8 cellular contexts compared by ENCODE assay signal in the genomic region with DNA sequence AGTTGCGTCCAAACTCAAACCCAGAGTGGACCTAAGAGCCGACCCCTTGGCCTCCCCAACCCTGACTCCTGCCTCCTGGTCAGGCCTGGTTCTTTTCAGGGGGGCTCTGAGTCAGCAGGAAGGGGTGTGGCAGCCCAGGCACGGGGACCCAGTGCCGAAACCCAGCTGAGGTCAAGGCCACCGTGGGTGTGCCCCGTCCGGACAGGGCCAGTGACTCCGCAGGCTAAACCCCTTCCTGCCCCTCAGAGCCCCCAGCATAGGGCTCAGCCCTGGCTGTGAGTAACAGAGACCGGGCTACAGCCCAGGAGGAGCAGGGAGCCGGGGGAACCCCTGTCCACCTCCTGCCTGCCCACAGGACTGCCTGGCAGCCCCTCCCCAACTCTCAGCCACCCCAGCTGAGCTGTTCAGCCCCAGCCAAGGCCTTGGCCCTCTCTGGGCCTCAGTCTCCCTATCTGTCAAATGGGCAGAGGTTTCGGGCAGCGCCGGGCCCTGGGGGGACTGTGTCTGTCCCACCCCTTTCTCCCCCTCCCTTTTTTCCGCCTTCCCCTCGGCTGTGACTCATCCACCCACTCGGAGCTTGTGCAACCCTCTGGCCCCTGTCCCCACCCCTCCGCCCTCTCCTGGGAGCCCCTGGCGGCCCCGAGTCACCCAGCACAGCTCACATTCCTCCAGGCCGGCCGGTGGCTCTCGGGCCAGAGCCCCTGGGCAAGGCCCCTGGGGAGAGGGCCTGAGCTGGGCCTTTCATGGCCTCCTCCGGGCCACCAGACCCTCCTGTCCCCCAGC. TPM values are rescaled to one million over a fixed set of nuclear protein-coding genes. Genes with fewer than 3 reads are reported as not detected.
DNase-seq lines count a peak whose midpoint lies in the region; ATAC-seq and TF ChIP-seq lines count a peak whose summit lies in the region.

No MANE protein-coding gene starts in this region.

- no peaks in the 10 kb centered on the region for H3K9me3 ChIP-seq in HUES48 (ENCODE audit: control insufficient read depth, insufficient read depth, low read length)

- peak overlapping the region; percentile 20; the same call in 1 of the 2 replicates for H3K27ac ChIP-seq in 22Rv1
- peak overlapping the region; percentile 67 for H3K27ac ChIP-seq in HUES48 (ENCODE audit: low read depth, low read length)
- H3K27ac ChIP-seq in foreskin keratinocyte, result peak overlapping the region; percentile 92

- peak; percentile 64 to 68 for ATAC-seq in activated T-cell treated with anti-CD3 and anti-CD28 coated beads, Interleukin-2, amount 50 U/mL, for 72 hours (replicated peaks in 1 of 2)
- ATAC-seq in foreskin keratinocyte, result peak; percentile 44
- no peak for ATAC-seq in HG02840 (IDR thresholded peaks at IDR 0.05; ENCODE audit: low FRiP score, unreplicated experiment)
- ATAC-seq in GM19397 (IDR thresholded peaks at IDR 0.05; ENCODE audit: unreplicated experiment), result no peak

- intact Hi-C loops in activated T-helper 1 cell treated with anti-CD3 and anti-CD28 coated beads, Interleukin-12 subunit alpha, Interleukin-12 subunit beta, Interleukin-2, Interleukin-4 antibody, amounts not matched to agents 30 ng/mL and 10 ng/mL and 1 ng/mL, durations not matched to agents 14 hours and 24 hours and 36 hours (cut with micrococcal nuclease), result no loop called here

- peak overlapping the region; percentile 25 to 43 for H3K4me3 Mint-ChIP-seq in activated T-cell treated with anti-CD3 and anti-CD28 coated beads, Interleukin-2, amount 50 U/mL, for 72 hours
- H3K4me3 Mint-ChIP-seq in activated T-helper 1 cell treated with anti-CD3 and anti-CD28 coated beads, Interleukin-12 subunit alpha, Interleukin-12 subunit beta, Interleukin-2, Interleukin-4 antibody, amounts not matched to agents 30 ng/mL and 10 ng/mL and 1 ng/mL, durations not matched to agents 14 hours and 24 hours and 36 hours, result no peak overlapping the region

- H3K9me3 Mint-ChIP-seq in activated T-cell treated with anti-CD3 and anti-CD28 coated beads, Interleukin-2, amount 50 U/mL, for 72 hours, result no peaks in the 10 kb centered on the region
- no peaks in the 10 kb centered on the region for H3K9me3 Mint-ChIP-seq in activated T-helper 1 cell treated with anti-CD3 and anti-CD28 coated beads, Interleukin-12 subunit alpha, Interleukin-12 subunit beta, Interleukin-2, Interleukin-4 antibody, amounts not matched to agents 30 ng/mL and 10 ng/mL and 1 ng/mL, durations not matched to agents 14 hours and 24 hours and 36 hours

- peak; percentile 65 to 67 for DNase-seq in activated T-cell treated with anti-CD3 and anti-CD28 coated beads, Interleukin-2, amount 50 U/mL, for 72 hours
- DNase-seq in foreskin keratinocyte (peak in 1 of 2 donors; percentile 61), pons (ENCODE audit: low spot score) (peak; percentile 28)
- no peak for DNase-seq in activated T-helper 1 cell treated with anti-CD3 and anti-CD28 coated beads, Interleukin-12 subunit alpha, Interleukin-12 subunit beta, Interleukin-2, Interleukin-4 antibody, amounts not matched to agents 30 ng/mL and 10 ng/mL and 1 ng/mL, durations not matched to agents 14 hours and 24 hours and 36 hours (ENCODE audit: low spot score)

- H3K27me3 ChIP-seq in HUES48 (ENCODE audit: control insufficient read depth, insufficient read depth, low read length), result no peaks in the 10 kb centered on the region
- H3K27me3 ChIP-seq in foreskin keratinocyte, result no peaks in the 10 kb centered on the region

- H3K4me3 ChIP-seq in HUES48 (ENCODE audit: low read depth, low read length), result no peak overlapping the region

- H3K27ac Mint-ChIP-seq in activated T-cell treated with anti-CD3 and anti-CD28 coated beads, Interleukin-2, amount 50 U/mL, for 72 hours, result peak overlapping the region; percentile 28
- H3K27ac Mint-ChIP-seq in activated T-helper 1 cell treated with anti-CD3 and anti-CD28 coated beads, Interleukin-12 subunit alpha, Interleukin-12 subunit beta, Interleukin-2, Interleukin-4 antibody, amounts not matched to agents 30 ng/mL and 10 ng/mL and 1 ng/mL, durations not matched to agents 14 hours and 24 hours and 36 hours, result no peak overlapping the region

- H3K4me1 Mint-ChIP-seq in activated T-cell treated with anti-CD3 and anti-CD28 coated beads, Interleukin-2, amount 50 U/mL, for 72 hours (ENCODE audit: low read depth), result peaks cover 33% of the 10 kb centered on the region
- peaks cover 8% of the 10 kb centered on the region for H3K4me1 Mint-ChIP-seq in activated T-helper 1 cell treated with anti-CD3 and anti-CD28 coated beads, Interleukin-12 subunit alpha, Interleukin-12 subunit beta, Interleukin-2, Interleukin-4 antibody, amounts not matched to agents 30 ng/mL and 10 ng/mL and 1 ng/mL, durations not matched to agents 14 hours and 24 hours and 36 hours (ENCODE audit: low read depth)

- H3K36me3 ChIP-seq in HUES48 (ENCODE audit: control insufficient read depth, insufficient read depth, low read length), result peaks cover 24% of the 10 kb centered on the region

- H3K36me3 Mint-ChIP-seq in activated T-cell treated with anti-CD3 and anti-CD28 coated beads, Interleukin-2, amount 50 U/mL, for 72 hours (ENCODE audit: insufficient read depth in 2 of 2), result peaks cover 8 to 17% of the 10 kb centered on the region in 2 donors
- H3K36me3 Mint-ChIP-seq in activated T-helper 1 cell treated with anti-CD3 and anti-CD28 coated beads, Interleukin-12 subunit alpha, Interleukin-12 subunit beta, Interleukin-2, Interleukin-4 antibody, amounts not matched to agents 30 ng/mL and 10 ng/mL and 1 ng/mL, durations not matched to agents 14 hours and 24 hours and 36 hours (ENCODE audit: low read depth), result peaks cover 17% of the 10 kb centered on the region

- H3K9ac ChIP-seq in HUES48 (ENCODE audit: low read depth, low read length), result no peak overlapping the region

- no peaks in the 10 kb centered on the region for H3K27me3 Mint-ChIP-seq in activated T-cell treated with anti-CD3 and anti-CD28 coated beads, Interleukin-2, amount 50 U/mL, for 72 hours (ENCODE audit: low read depth)
- no peaks in the 10 kb centered on the region for H3K27me3 Mint-ChIP-seq in activated T-helper 1 cell treated with anti-CD3 and anti-CD28 coated beads, Interleukin-12 subunit alpha, Interleukin-12 subunit beta, Interleukin-2, Interleukin-4 antibody, amounts not matched to agents 30 ng/mL and 10 ng/mL and 1 ng/mL, durations not matched to agents 14 hours and 24 hours and 36 hours (ENCODE audit: insufficient read depth)

- H3K4me1 ChIP-seq in HUES48 (ENCODE audit: control insufficient read depth, insufficient read depth, low read length) (peaks cover 17% of the 10 kb centered on the region; the same call in 1 of the 2 replicates), foreskin keratinocyte (peaks cover 24% of the 10 kb centered on the region)

- TF ChIP-seq CTCF in 22Rv1 (IDR thresholded peaks at IDR 0.05) (no peak), foreskin keratinocyte (conservative IDR thresholded peaks at IDR 0.05) (peak; percentile 54)

RNA-seq across cellular contexts. Expression of gene ZBTB7A, which starts 8.6 kb away (rescaled TPM):
- total RNA-seq in activated T-cell treated with anti-CD3 and anti-CD28 coated beads, Interleukin-2, amount 50 U/mL, for 72 hours, result 10 to 100 TPM; 29.9 to 39.6 TPM
- 18.1 and 20.1 TPM in 2 replicates for total RNA-seq in foreskin keratinocyte
- 10.0 and 10.4 TPM in 2 replicates for polyA plus RNA-seq in foreskin keratinocyte
- 37.1 and 41.3 TPM in 2 replicates for total RNA-seq in activated T-helper 1 cell treated with anti-CD3 and anti-CD28 coated beads, Interleukin-12 subunit alpha, Interleukin-12 subunit beta, Interleukin-2, Interleukin-4 antibody, amounts not matched to agents 30 ng/mL and 10 ng/mL and 1 ng/mL, durations not matched to agents 14 hours and 24 hours and 36 hours

RNA-seq across cellular contexts. Expression of gene PIAS4, which starts 50.6 kb away (rescaled TPM):
- 10 to 100 TPM; 33.4 TPM for total RNA-seq in activated T-cell treated with anti-CD3 and anti-CD28 coated beads, Interleukin-2, amount 50 U/mL, for 72 hours
- 22.0 and 23.9 TPM in 2 replicates for total RNA-seq in foreskin keratinocyte
- 10.7 and 11.9 TPM in 2 replicates for polyA plus RNA-seq in foreskin keratinocyte
- 37.6 and 41.0 TPM in 2 replicates for total RNA-seq in activated T-helper 1 cell treated with anti-CD3 and anti-CD28 coated beads, Interleukin-12 subunit alpha, Interleukin-12 subunit beta, Interleukin-2, Interleukin-4 antibody, amounts not matched to agents 30 ng/mL and 10 ng/mL and 1 ng/mL, durations not matched to agents 14 hours and 24 hours and 36 hours

Comparison
In these comparisons a context has a peak if more than half of its experiments do, and no peak if none do; other contexts are left out.
1. H3K27ac ChIP-seq: peak in every context shown above with its lines; median percentile 92 in foreskin keratinocyte; 67 in HUES48; 20 in 22Rv1.
2. ATAC-seq: peak in activated T-cell treated with anti-CD3 and anti-CD28 coated beads, Interleukin-2, amount 50 U/mL, for 72 hours (2 of 2) and foreskin keratinocyte (single experiment); none in HG02840 (single experiment) and GM19397 (single experiment).